ENCODE assay signal across 4 cellular contexts in genomic region chr6:31762878-31763616, GRCh38.
TF ChIP-seq lines count a peak whose summit lies in the region.

No MANE protein-coding gene starts in this region.

TF ChIP-seq in SK-N-SH treated with all-trans-retinoic acid at 6 μM for 48 hours, 23 proteins besides CTCF, POLR2A, EP300 and RAD21:
- TF ChIP-seq RARB (CRISPR knock-in tag; IDR thresholded peaks at IDR 0.05): no peak
- TF ChIP-seq PATZ1 (CRISPR knock-in tag; IDR thresholded peaks at IDR 0.05; ENCODE audit: borderline replicate concordance): no peak
- TF ChIP-seq TCF4 (CRISPR knock-in tag; IDR thresholded peaks at IDR 0.05; ENCODE audit: borderline replicate concordance): no peak
- no peak for TF ChIP-seq TOX (CRISPR knock-in tag; IDR thresholded peaks at IDR 0.05; ENCODE audit: borderline replicate concordance)

TF ChIP-seq in SK-N-SH, 30 proteins besides CTCF, POLR2A, EP300 and RAD21:
- TF ChIP-seq MEF2A (IDR thresholded peaks at IDR 0.05; ENCODE audit: borderline replicate concordance, low read depth) (no peak), RXRA (IDR thresholded peaks at IDR 0.05; ENCODE audit: borderline replicate concordance, low read depth) (no peak), FOXM1 (IDR thresholded peaks at IDR 0.05; ENCODE audit: low read depth) (no peak), TEAD4 (IDR thresholded peaks at IDR 0.05; ENCODE audit: borderline replicate concordance, insufficient read depth) (no peak), IRF3 (IDR thresholded peaks at IDR 0.05; ENCODE audit: low read depth, low read length) (no peak), CHD2 (IDR thresholded peaks at IDR 0.05; ENCODE audit: low read length, partially characterized antibody) (no peak), GABPA (IDR thresholded peaks at IDR 0.05; ENCODE audit: low read depth) (no peak), PBX3 (IDR thresholded peaks at IDR 0.05) (no peak), FOXJ3 (CRISPR knock-in tag; IDR thresholded peaks at IDR 0.05) (no peak)

TF ChIP-seq in endothelial cell of umbilical vein, 7 proteins besides CTCF, POLR2A, EP300 and RAD21:
- TF ChIP-seq JUN (IDR thresholded peaks at IDR 0.05; ENCODE audit: borderline replicate concordance, insufficient read depth, insufficient read length, low read depth): no peak
- TF ChIP-seq MAX (IDR thresholded peaks at IDR 0.05; ENCODE audit: insufficient read depth, insufficient read length): no peak
- no peak for TF ChIP-seq GATA2 (IDR thresholded peaks at IDR 0.05; ENCODE audit: insufficient read depth, insufficient read length, low read depth, low read length)
- no peak for TF ChIP-seq MYC (IDR thresholded peaks at IDR 0.05; ENCODE audit: low read depth, low read length)
- no peak for TF ChIP-seq FOS (IDR thresholded peaks at IDR 0.05; ENCODE audit: borderline replicate concordance, insufficient read depth, low read length)
- no peak for TF ChIP-seq EZH2 (IDR thresholded peaks at IDR 0.05; ENCODE audit: borderline replicate concordance, low read depth, low read length, severe bottlenecking)
- TF ChIP-seq POLR2AphosphoS5 (IDR thresholded peaks at IDR 0.05; ENCODE audit: insufficient read depth, low read depth, low read length): no peak

TF ChIP-seq in HEK293T, 16 proteins besides CTCF, POLR2A, EP300 and RAD21:
- no peak for TF ChIP-seq PKNOX1 (IDR thresholded peaks at IDR 0.05)
- TF ChIP-seq LEF1 (IDR thresholded peaks at IDR 0.05; ENCODE audit: borderline replicate concordance): no peak
- TF ChIP-seq ARNT (IDR thresholded peaks at IDR 0.05): no peak
- no peak for TF ChIP-seq FOXK2 (IDR thresholded peaks at IDR 0.05)
- TF ChIP-seq TARDBP (IDR thresholded peaks at IDR 0.05): no peak
TF ChIP-seq in HEK293T: peak in this region for 0.
